ENCODE assay signal across 14 cellular contexts in the genomic region with DNA sequence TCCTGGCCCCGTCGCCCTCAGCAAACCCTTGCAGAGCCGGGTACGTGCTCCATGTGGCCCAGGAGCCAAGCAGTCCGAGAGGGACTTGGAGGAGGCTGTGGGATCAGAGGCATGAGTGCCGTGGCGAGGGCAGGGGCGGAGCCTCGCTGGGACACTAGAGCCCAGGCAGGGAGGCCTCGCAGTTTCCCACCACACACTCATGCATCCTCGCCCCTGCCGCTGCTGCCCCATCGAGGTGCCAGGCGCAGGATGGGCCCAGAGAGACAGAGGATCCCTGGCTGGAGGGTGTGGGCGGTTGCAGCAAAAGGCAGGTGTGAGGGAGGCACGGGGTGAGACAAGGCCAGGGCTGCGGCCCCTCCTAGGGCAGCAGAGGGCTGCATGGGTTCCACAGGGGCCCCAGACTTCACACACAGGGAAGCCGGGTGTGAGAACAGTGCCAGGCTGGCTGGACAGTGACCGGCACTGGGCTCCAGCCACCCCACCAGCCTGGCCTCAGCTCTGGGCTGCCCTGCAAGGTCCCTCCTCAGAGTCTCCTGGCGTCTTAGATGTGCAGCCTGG. TPM values are rescaled to one million over a fixed set of nuclear protein-coding genes. Genes with fewer than 3 reads are reported as not detected.
DNase-seq lines count a peak whose midpoint lies in the region; ATAC-seq and TF ChIP-seq lines count a peak whose summit lies in the region.
"Had no signal": no experiment of that assay in that cellular context is flagged by ENCODE, and none has a peak within 500 bp of the region (broad histone marks: within the 10 kb centered on the region; RNA-seq: fewer than 3 reads in every experiment).

No MANE protein-coding gene starts in this region.

- H3K36me3 Mint-ChIP-seq in neural crest cell (ENCODE audit: low read depth) = no peaks in the 10 kb centered on the region

- H3K27ac Mint-ChIP-seq in neural crest cell (ENCODE audit: unreplicated experiment) = peak overlapping the region; percentile 50

- no peak for TF ChIP-seq CTCF in cardiac muscle cell (IDR thresholded peaks at IDR 0.05; ENCODE audit: low read depth, low read length)
- no peak for TF ChIP-seq CTCF in neural crest cell (conservative IDR thresholded peaks at IDR 0.05)
- no peak for TF ChIP-seq CTCF in upper lobe of left lung (IDR thresholded peaks at IDR 0.05)

- no peak for ATAC-seq in Right ventricle myocardium superior (ENCODE audit: poor library complexity)
- ATAC-seq in upper lobe of left lung (ENCODE audit: low FRiP score in 2 of 2) = no peak
- ATAC-seq in GM21367 (IDR thresholded peaks at IDR 0.05; ENCODE audit: unreplicated experiment) = no peak

- H3K9me3 Mint-ChIP-seq in neural crest cell = no peaks in the 10 kb centered on the region

- peaks cover 9% of the 10 kb centered on the region for H3K36me3 ChIP-seq in cardiac muscle cell
- H3K36me3 ChIP-seq in endocrine pancreas (ENCODE audit: control insufficient read depth, insufficient read depth, low read length) = peaks cover 3% of the 10 kb centered on the region
- H3K36me3 ChIP-seq in upper lobe of left lung = peaks cover 0 to 33% (median 22%) of the 10 kb centered on the region in 4 donors

- 65 to 75% methylated on average over 13 to 20 of the region's 20 CpGs for WGBS in upper lobe of left lung, 2 donors

- H3K9ac ChIP-seq in endocrine pancreas (ENCODE audit: control insufficient read depth, insufficient read depth, low read length) = peak overlapping the region; percentile 65

- no peaks in the 10 kb centered on the region for H3K27me3 Mint-ChIP-seq in neural crest cell (ENCODE audit: low read depth)

- DNase-seq in cardiac muscle cell (ENCODE audit: low read depth in 1 of 2, low spot score in 1 of 2) (no peak), Right ventricle myocardium superior (no peak), neural crest cell (ENCODE audit: low read depth, low spot score) (no peak), upper lobe of left lung (peak in 1 of 2 donors; percentile 81), AG08396 (ENCODE audit: low spot score) (no peak), NCI-H1092 treated with DMSO at 0.1 percent for 48 hours (lab: John Stamatoyannopoulos, UW) (no peak)
- DNase-seq: 8988T; activated CD8-positive, alpha-beta memory T cell treated with anti-CD3 and anti-CD28 coated beads for 24 hours; NCI-H446; stimulated activated CD4-positive, alpha-beta T cell treated with anti-CD3 and anti-CD28 coated beads, Interleukin-15, amount 100 ng/mL, for 24 hours had no signal

- H3K9me3 ChIP-seq in cardiac muscle cell (ENCODE audit: low read depth) (no peaks in the 10 kb centered on the region), endocrine pancreas (ENCODE audit: control insufficient read depth, low read length) (no peaks in the 10 kb centered on the region), upper lobe of left lung (no peaks in the 10 kb centered on the region)

- intact Hi-C loops in Right ventricle myocardium superior (cut with DNase I) = no loop called here

- H3K4me1 Mint-ChIP-seq in neural crest cell = peaks cover 75% of the 10 kb centered on the region

- TF ChIP-seq POLR2A in upper lobe of left lung (IDR thresholded peaks at IDR 0.05) = no peak

- H3K4me1 ChIP-seq in cardiac muscle cell (ENCODE audit: low read depth) = peaks cover 50% of the 10 kb centered on the region
- H3K4me1 ChIP-seq in endocrine pancreas (ENCODE audit: control insufficient read depth, insufficient read depth, low read length) = no peaks in the 10 kb centered on the region
- peaks cover 67 to 70% (median 68%) of the 10 kb centered on the region in 4 donors for H3K4me1 ChIP-seq in upper lobe of left lung

- peak overlapping the region; percentile 69 for H3K4me3 Mint-ChIP-seq in neural crest cell

- peak overlapping the region; percentile 99 for H3K27ac ChIP-seq in cardiac muscle cell
- peak overlapping the region; percentile 91 to 95 (median 93) for H3K27ac ChIP-seq in upper lobe of left lung

- no peak for TF ChIP-seq EP300 in upper lobe of left lung (IDR thresholded peaks at IDR 0.05)

- no peak overlapping the region for H3K4me3 ChIP-seq in cardiac muscle cell
- no peak overlapping the region for H3K4me3 ChIP-seq in endocrine pancreas (ENCODE audit: control insufficient read depth, insufficient read depth, low read length)
- H3K4me3 ChIP-seq in upper lobe of left lung = no peak overlapping the region

- no peaks in the 10 kb centered on the region for H3K27me3 ChIP-seq in cardiac muscle cell
- H3K27me3 ChIP-seq in endocrine pancreas (ENCODE audit: control insufficient read depth, insufficient read depth, low read length) = no peaks in the 10 kb centered on the region
- H3K27me3 ChIP-seq in upper lobe of left lung = no peaks in the 10 kb centered on the region

RNA-seq across cellular contexts. Expression of gene BCAR1, which starts 7.7 kb away (rescaled TPM):
- total RNA-seq in cardiac muscle cell (105 and 121 TPM in 2 replicates), Right ventricle myocardium superior (75.4 TPM), neural crest cell (63.8 and 64.0 TPM in 2 replicates), upper lobe of left lung (10 to 100 TPM; 32.9 to 87.2 (median 61.7) TPM)
- 83.7 and 106 TPM in 2 replicates for polyA plus RNA-seq in cardiac muscle cell

RNA-seq across cellular contexts. Expression of gene CTRB1, which starts 25.0 kb away (rescaled TPM):
- total RNA-seq in cardiac muscle cell (not detected in 2 replicates), Right ventricle myocardium superior (not detected), neural crest cell (not detected in 2 replicates), upper lobe of left lung (10 to 100 TPM in 1 of 6 donors, 1 to 10 TPM in 1, not detected in 4; 5.1 to 11.3 TPM)
- polyA plus RNA-seq in cardiac muscle cell = 0.22 and 1.1 TPM in 2 replicates
- total RNA-seq: H4, lung microvascular endothelial cell had no signal

RNA-seq across cellular contexts. Expression of gene CTRB2, which starts 36.8 kb away (rescaled TPM):
- total RNA-seq in cardiac muscle cell (0.63 TPM in 1 of 2 replicates, not detected in the other), Right ventricle myocardium superior (not detected), neural crest cell (not detected in 2 replicates), upper lobe of left lung (10 to 100 TPM in 1 of 6 donors, 1 to 10 TPM in 1, not detected in 4; 9.8 to 15.9 TPM)
- polyA plus RNA-seq in cardiac muscle cell = 0.76 TPM in 1 of 2 replicates, not detected in the other
- total RNA-seq: H4, lung microvascular endothelial cell had no signal
